Comparison of ENCODE assay signal across 8 cellular contexts in the genomic region with DNA sequence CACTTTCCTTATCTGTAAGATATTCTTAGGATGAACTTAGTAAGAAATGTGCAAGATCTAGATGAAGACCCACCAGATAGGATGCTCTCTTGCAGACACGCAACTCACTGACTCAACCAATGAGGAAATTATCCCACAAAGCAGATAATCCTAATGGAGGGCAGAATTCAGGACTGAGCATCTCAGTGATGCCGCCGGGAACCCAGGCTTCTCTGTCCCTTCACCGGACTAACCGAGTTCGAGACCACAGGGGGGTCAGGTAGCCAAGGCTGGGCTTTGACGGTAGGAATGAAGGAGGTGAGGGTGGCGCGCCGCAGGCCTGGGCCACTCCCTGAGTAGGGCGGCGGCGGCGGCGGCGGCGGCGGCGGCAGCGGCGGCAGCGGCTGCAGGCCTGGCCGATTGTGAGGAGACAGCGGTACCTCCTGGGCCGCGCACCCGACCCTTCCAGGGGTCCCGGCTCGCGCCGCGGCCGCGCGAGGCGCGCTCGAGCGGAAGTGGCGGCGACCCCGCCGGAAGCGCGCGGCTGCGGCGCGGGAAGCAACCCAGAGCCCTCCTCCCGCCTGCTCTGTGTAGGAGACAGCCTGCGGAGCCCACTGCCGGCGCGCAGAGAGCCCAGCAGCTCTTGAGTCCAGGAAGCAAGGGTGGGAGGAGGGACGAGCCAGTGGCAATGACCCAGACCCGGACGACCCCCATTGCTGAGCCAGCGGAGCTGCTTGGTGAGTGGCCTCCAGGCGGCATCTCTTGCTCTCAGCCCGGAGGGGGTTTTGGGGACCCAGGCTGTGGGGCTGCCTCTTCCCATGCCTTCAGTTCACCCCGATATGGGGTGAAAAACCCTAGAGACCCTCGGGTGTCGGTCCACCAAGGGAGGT. TPM values are rescaled to one million over a fixed set of nuclear protein-coding genes. Genes with fewer than 3 reads are reported as not detected.
DNase-seq lines count a peak whose midpoint lies in the region; ATAC-seq, FAIRE-seq and TF ChIP-seq lines count a peak whose summit lies in the region.

A gene with protein sequence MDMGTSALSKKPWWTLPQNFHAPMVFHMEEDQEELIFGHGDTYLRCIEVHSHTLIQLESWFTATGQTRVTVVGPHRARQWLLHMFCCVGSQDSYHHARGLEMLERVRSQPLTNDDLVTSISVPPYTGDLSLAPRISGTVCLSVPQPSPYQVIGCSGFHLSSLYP (minus strand): TSS at position 496 of the 869 bp plus-strand sequence. CDS start 20,679 bp downstream, outside the sequence.

- TF ChIP-seq POLR2A in ovary (IDR thresholded peaks at IDR 0.05) (no peak), thyroid gland (IDR thresholded peaks at IDR 0.05) (peak in 1 of 2 donors; percentile 15)

- H3K36me3 ChIP-seq in ovary (no peaks in the 10 kb centered on the region), thyroid gland (no peaks in the 10 kb centered on the region)

- H3K27me3 ChIP-seq in HL-60 (ENCODE audit: insufficient read depth, poor library complexity, severe bottlenecking) (no peaks in the 10 kb centered on the region), ovary (no peaks in the 10 kb centered on the region), thyroid gland (no peaks in the 10 kb centered on the region)

- H3K4me1 ChIP-seq in ovary (ENCODE audit: insufficient read depth) (peaks cover 4% of the 10 kb centered on the region), thyroid gland (peaks cover 0 to 9% of the 10 kb centered on the region in 2 donors)

- DNase-seq in D721Med (ENCODE audit: insufficient read length, low spot score) (peak; percentile 72), HL-60 (ENCODE audit: low read depth in 1 of 2, low spot score in 1 of 2) (peak; percentile 30 to 35), germinal center (ENCODE audit: low spot score) (peak; percentile 77), ovary (peak; percentile 30 to 73 (median 53)), thyroid gland (peak; percentile 38)
- DNase-seq in activated effector memory CD4-positive, alpha-beta T cell treated with anti-CD3 and anti-CD28 coated beads, Interleukin-2, amount 50 U/mL, for 16 hours, result peak; percentile 82

- H3K9me3 ChIP-seq in ovary (no peaks in the 10 kb centered on the region), thyroid gland (no peaks in the 10 kb centered on the region)

- TF ChIP-seq EP300 in ovary (IDR thresholded peaks at IDR 0.05), result no peak

- peak; percentile 94 for ATAC-seq in GM19463 (IDR thresholded peaks at IDR 0.05; ENCODE audit: unreplicated experiment)

- TF ChIP-seq CTCF in D721Med (IDR thresholded peaks at IDR 0.05; ENCODE audit: insufficient read depth, missing control alignments) (no peak), HL-60 (IDR thresholded peaks at IDR 0.05; ENCODE audit: insufficient read depth, low read length) (no peak), ovary (IDR thresholded peaks at IDR 0.05) (no peak), thyroid gland (IDR thresholded peaks at IDR 0.05) (no peak)

- 0 out of 2 replicates have a peak within 1 kb of the TSS, but pooled peaks have one; percentile 18 for H3K27ac ChIP-seq in HL-60 (replicated peaks)
- peak within 1 kb of the TSS; percentile 38 to 40 for H3K27ac ChIP-seq in ovary
- H3K27ac ChIP-seq in thyroid gland, result no peak within 1 kb of the TSS

- H3K4me3 ChIP-seq in HL-60 (replicated peaks; ENCODE audit: insufficient read depth, low read length) (peak within 1 kb of the TSS; percentile 60), ovary (peak within 1 kb of the TSS; percentile 50), thyroid gland (replicated peaks in 1 of 3) (peak within 1 kb of the TSS; percentile 37 to 49 (median 47))

- WGBS in ovary, 3 donors, result 0 to 2% (median 0%) methylated on average over 43 to 63 of the region's 63 CpGs
- WGBS in thyroid gland, 2 donors, result 4% methylated on average over 15 to 18 of the region's 63 CpGs

- FAIRE-seq in D721Med (lab: Jason Lieb, UNC), result no peak

- intact Hi-C loops in ovary (cut with DNase I), result no loop called here
- intact Hi-C loops in thyroid gland (cut with DNase I), result no loop called here

TF ChIP-seq in PFSK-1, 5 proteins besides CTCF, POLR2A, EP300 and RAD21:
- TF ChIP-seq FOXP2 (optimal IDR thresholded peaks at IDR 0.05; ENCODE audit: borderline replicate concordance, extremely low read depth, extremely low read length, insufficient read depth), result peak; percentile 65
- no peak for TF ChIP-seq TAF1 (IDR thresholded peaks at IDR 0.05; ENCODE audit: borderline replicate concordance, insufficient read depth, low read length)
TF ChIP-seq in PFSK-1: peak in this region for 1.

RNA-seq across cellular contexts. Expression of the gene that starts here (rescaled TPM):
- polyA plus RNA-seq in PFSK-1 (2012; ENCODE audit: insufficient read length, low read depth), result not detected
- total RNA-seq in ovary (1 to 10 TPM; 1.3 to 4.6 (median 3.3) TPM), thyroid gland (1 to 10 TPM; 2.1 to 8.4 (median 4.1) TPM)
- 1 to 10 TPM; 3.0 to 3.6 TPM for polyA plus RNA-seq in ovary

Comparison
In these comparisons a context has a peak if more than half of its experiments do, and no peak if none do; other contexts are left out.
1. H3K27ac ChIP-seq: peak in HL-60 (single experiment) and ovary (2 of 2); none in thyroid gland (0 of 3).
2. Peak in every context shown above with its lines, with median percentiles within 50 percentile points of each other: DNase-seq and H3K4me3 ChIP-seq.